32 cellular contexts compared by ENCODE assay signal in genomic region chr11:37177721-37178120, GRCh38.
"Had no signal": no experiment of that assay in that cellular context is flagged by ENCODE, and none has a peak within 500 bp of the region (broad histone marks: within the 10 kb centered on the region; RNA-seq: fewer than 3 reads in every experiment).

No MANE protein-coding gene starts in this region.

- H3K27me3 ChIP-seq: brain microvascular endothelial cell, dorsolateral prefrontal cortex, esophagus muscularis mucosa, foreskin keratinocyte, gastrocnemius medialis had no signal

- H3K4me3 ChIP-seq: coronary artery, dorsolateral prefrontal cortex, esophagus muscularis mucosa, gastrocnemius medialis had no signal

- FAIRE-seq: astrocyte, bronchial epithelial cell, TTC549 had no signal

- H3K4me1 ChIP-seq: esophagus muscularis mucosa, foreskin keratinocyte, gastrocnemius medialis had no signal

- H3K27me3 Mint-ChIP-seq: activated CD4-positive, alpha-beta memory T cell treated with anti-CD3 and anti-CD28 coated beads, Interleukin-2, amount 10 ng/mL, durations not matched to agents 7 days and 5 days; activated CD4-positive, alpha-beta T cell treated with anti-CD3 and anti-CD28 coated beads, Interleukin-2, amount 10 ng/mL, durations not matched to agents 7 days and 5 days; activated naive CD8-positive, alpha-beta T cell; activated T-cell treated with anti-CD3 and anti-CD28 coated beads, Interleukin-2, amount 50 U/mL, for 24 hours; central memory CD8-positive, alpha-beta T cell; dendritic cell treated with granulocyte-macrophage colony-stimulating factor and Interleukin-4, amounts not matched to agents 40 ng/mL and 50 ng/mL, for 4 days had no signal

- H3K36me3 Mint-ChIP-seq: activated naive CD8-positive, alpha-beta T cell had no signal

- H3K36me3 ChIP-seq: brain microvascular endothelial cell, esophagus muscularis mucosa, gastrocnemius medialis had no signal

- H3K27ac ChIP-seq: brain microvascular endothelial cell, coronary artery, dorsolateral prefrontal cortex, esophagus muscularis mucosa, foreskin keratinocyte, gastrocnemius medialis, VCaP had no signal

- H3K4me1 Mint-ChIP-seq: activated CD4-positive, alpha-beta memory T cell treated with anti-CD3 and anti-CD28 coated beads, Interleukin-2, amount 10 ng/mL, durations not matched to agents 7 days and 5 days; activated CD4-positive, alpha-beta T cell treated with anti-CD3 and anti-CD28 coated beads, Interleukin-2, amount 10 ng/mL, durations not matched to agents 7 days and 5 days; central memory CD8-positive, alpha-beta T cell; WTC11 had no signal

- H3K9me3 ChIP-seq: gastrocnemius medialis had no signal

- H3K9me3 Mint-ChIP-seq: activated CD4-positive, alpha-beta memory T cell treated with anti-CD3 and anti-CD28 coated beads, Interleukin-2, amount 10 ng/mL, durations not matched to agents 7 days and 5 days had no signal

- DNase-seq: activated CD4-positive, alpha-beta memory T cell treated with anti-CD3 and anti-CD28 coated beads, Interleukin-2, amount 10 ng/mL, durations not matched to agents 7 days and 5 days; activated CD4-positive, alpha-beta T cell treated with anti-CD3 and anti-CD28 coated beads for 1 hour; activated CD4-positive, alpha-beta T cell treated with anti-CD3 and anti-CD28 coated beads for 4 hours; activated CD4-positive, alpha-beta T cell treated with anti-CD3 and anti-CD28 coated beads, Interleukin-2, amount 10 ng/mL, durations not matched to agents 7 days and 5 days; activated CD4-positive, alpha-beta T cell treated with anti-CD3 and anti-CD28 coated beads, Interleukin-2, amount 50 U/mL, for 4 hours; activated CD8-positive, alpha-beta memory T cell treated with anti-CD3 and anti-CD28 coated beads, Interleukin-2, amount 50 U/mL, for 48 hours; activated gamma-delta T cell treated with Interleukin-2 at 50 U/mL for 16 hours; activated naive CD4-positive, alpha-beta T cell treated with anti-CD3 and anti-CD28 coated beads, Interleukin-2, amount 50 U/mL, for 16 hours; activated naive CD4-positive, alpha-beta T cell treated with Interleukin-2 at 50 U/mL for 16 hours; activated T-cell treated with anti-CD3 and anti-CD28 coated beads for 4 hours; activated T-cell treated with anti-CD3 and anti-CD28 coated beads, Interleukin-2, amount 50 U/mL, for 24 hours; activated T-cell treated with anti-CD3 and anti-CD28 coated beads, Interleukin-2, amount 50 U/mL, for 72 hours; amniotic stem cell; anterior cingulate cortex; brain microvascular endothelial cell; dorsolateral prefrontal cortex; effector memory CD4-positive, alpha-beta T cell; endodermal cell; erythroblast; gastrocnemius medialis; T-helper 2 cell had no signal

- H3K27ac Mint-ChIP-seq: activated CD4-positive, alpha-beta memory T cell treated with anti-CD3 and anti-CD28 coated beads, Interleukin-2, amount 10 ng/mL, durations not matched to agents 7 days and 5 days; activated CD4-positive, alpha-beta T cell treated with anti-CD3 and anti-CD28 coated beads, Interleukin-2, amount 10 ng/mL, durations not matched to agents 7 days and 5 days; activated naive CD8-positive, alpha-beta T cell; activated T-cell treated with anti-CD3 and anti-CD28 coated beads, Interleukin-2, amount 50 U/mL, for 24 hours; activated T-cell treated with anti-CD3 and anti-CD28 coated beads, Interleukin-2, amount 50 U/mL, for 72 hours; dendritic cell treated with granulocyte-macrophage colony-stimulating factor and Interleukin-4, amounts not matched to agents 40 ng/mL and 50 ng/mL, for 4 days; endodermal cell; WTC11 had no signal

- H3K4me3 Mint-ChIP-seq: activated CD4-positive, alpha-beta memory T cell treated with anti-CD3 and anti-CD28 coated beads, Interleukin-2, amount 10 ng/mL, durations not matched to agents 7 days and 5 days; activated CD4-positive, alpha-beta T cell treated with anti-CD3 and anti-CD28 coated beads, Interleukin-2, amount 10 ng/mL, durations not matched to agents 7 days and 5 days; activated naive CD8-positive, alpha-beta T cell; activated T-cell treated with anti-CD3 and anti-CD28 coated beads, Interleukin-2, amount 50 U/mL, for 24 hours; activated T-cell treated with anti-CD3 and anti-CD28 coated beads, Interleukin-2, amount 50 U/mL, for 72 hours; central memory CD8-positive, alpha-beta T cell; dendritic cell treated with granulocyte-macrophage colony-stimulating factor and Interleukin-4, amounts not matched to agents 40 ng/mL and 50 ng/mL, for 4 days; endodermal cell; WTC11 had no signal
